In genomic region chrX:39835241-39835640, GRCh38 we compare ENCODE assay signal across 25 cellular contexts.
"Had no signal": no experiment of that assay in that cellular context is flagged by ENCODE, and none has a peak within 500 bp of the region (broad histone marks: within the 10 kb centered on the region; RNA-seq: fewer than 3 reads in every experiment).

No MANE protein-coding gene starts in this region.

- H3K27ac ChIP-seq: neural progenitor cell, ovary, parathyroid adenoma, psoas muscle, right lobe of liver, sigmoid colon, suprapubic skin, testis, tibial artery, transverse colon, upper lobe of right lung, uterus had no signal

- ATAC-seq: natural killer cell; psoas muscle; right cardiac atrium; right lobe of liver; stimulated activated memory B cell treated with anti-CD40 and anti-IgM and Interleukin-4, amounts not matched to agents 10 μg/mL and 1 μg/mL and 100 μg/mL, for 72 hours; stimulated activated naive CD8-positive, alpha-beta T cell treated with anti-CD3 and anti-CD28 coated beads, Interleukin-15, amount 100 ng/mL, for 72 hours; upper lobe of right lung had no signal

- H3K27me3 ChIP-seq: neural progenitor cell, ovary, right lobe of liver, sigmoid colon, suprapubic skin, testis, tibial artery, transverse colon, upper lobe of right lung, uterus had no signal

- DNase-seq: natural killer cell; occipital lobe; ovary; right cardiac atrium; right lobe of liver; sigmoid colon; small intestine; stimulated activated CD4-positive, alpha-beta T cell treated with anti-CD3 and anti-CD28 coated beads, Interleukin-12 subunit alpha, Interleukin-12 subunit beta, amount 100 ng/mL, for 4 hours; stimulated activated CD4-positive, alpha-beta T cell treated with anti-CD3 and anti-CD28 coated beads, Interleukin-1b, Interleukin-23, amount 100 ng/mL, for 48 hours; stimulated activated CD4-positive, alpha-beta T cell treated with anti-CD3 and anti-CD28 coated beads, Interleukin-4, amount 100 ng/mL, for 1 hour; stimulated activated CD4-positive, alpha-beta T cell treated with anti-CD3 and anti-CD28 coated beads, Interleukin-4, amount 100 ng/mL, for 4 hours; stimulated activated CD8-positive, alpha-beta memory T cell treated with anti-CD3 and anti-CD28 coated beads, Interleukin-4, amount 100 ng/mL, for 48 hours; stimulated activated naive CD4-positive, alpha-beta T cell; stimulated activated naive CD8-positive, alpha-beta T cell treated with anti-CD3 and anti-CD28 coated beads, Interleukin-15, amount 100 ng/mL, for 72 hours; stimulated activated naive CD8-positive, alpha-beta T cell treated with anti-CD3 and anti-CD28 coated beads, Interleukin-15, Interleukin-2, amounts not matched to agents 100 U/mL and 50 U/mL, for 24 hours; testis; tibial artery; transverse colon; upper lobe of right lung; uterus had no signal

- H3K36me3 ChIP-seq: neural progenitor cell, ovary, right lobe of liver, sigmoid colon, suprapubic skin, tibial artery, transverse colon, upper lobe of right lung, uterus had no signal

- H3K4me1 ChIP-seq: neural progenitor cell, parathyroid adenoma, psoas muscle, sigmoid colon, suprapubic skin, testis, transverse colon, upper lobe of right lung, uterus had no signal

- FAIRE-seq: small intestine had no signal

- H3K4me3 ChIP-seq: neural progenitor cell, ovary, psoas muscle, right lobe of liver, sigmoid colon, suprapubic skin, testis, tibial artery, transverse colon, upper lobe of right lung, uterus had no signal

- H3K9me3 ChIP-seq: ovary, psoas muscle, right lobe of liver, sigmoid colon, suprapubic skin, testis, tibial artery, transverse colon, upper lobe of right lung, uterus had no signal
